Comparison of ENCODE assay signal across 1 cellular context in genomic region chr1:226827968-226828513, GRCh38.
TF ChIP-seq lines count a peak whose summit lies in the region.

No MANE protein-coding gene starts in this region.

TF ChIP-seq in K562, 482 proteins besides CTCF, POLR2A, EP300 and RAD21 (continued from another document and continues in another):
- TF ChIP-seq EHMT2 (IDR thresholded peaks at IDR 0.05), result peak; percentile 61; the same call in 1 of the 2 replicates
- TF ChIP-seq POU5F1 (IDR thresholded peaks at IDR 0.05; ENCODE audit: borderline replicate concordance, low read depth, low read length, partially characterized antibody), result no peak
- TF ChIP-seq ZNF740 (CRISPR knock-in tag; IDR thresholded peaks at IDR 0.05), result no peak
- 0 out of 4 replicates have a peak, but pooled peaks of 1 of the 2 experiments have one; percentile 61 for TF ChIP-seq ZNF740 (tag; IDR thresholded peaks at IDR 0.05)
- peak; percentile 36; the same call in 1 of the 2 replicates for TF ChIP-seq VEZF1 (CRISPR knock-in tag; IDR thresholded peaks at IDR 0.05)
- no peak for TF ChIP-seq THRA (IDR thresholded peaks at IDR 0.05)
- TF ChIP-seq ARID2 (IDR thresholded peaks at IDR 0.05), result peak; percentile 93
- TF ChIP-seq ATF4 (CRISPR knock-in tag; IDR thresholded peaks at IDR 0.05), result no peak
- TF ChIP-seq ZBTB7A (IDR thresholded peaks at IDR 0.05; ENCODE audit: borderline replicate concordance, control insufficient read depth, low read depth, low read length), result peak; percentile 85; the same call in 1 of the 2 replicates
- TF ChIP-seq NONO (IDR thresholded peaks at IDR 0.05; ENCODE audit: low read depth in 2 of 2, low read length in 1 of 2), result no peak
- no peak for TF ChIP-seq THRB (CRISPR knock-in tag; conservative IDR thresholded peaks at IDR 0.05)
- peak; percentile 29 for TF ChIP-seq E2F8 (IDR thresholded peaks at IDR 0.05; ENCODE audit: low read depth, partially characterized antibody)
- TF ChIP-seq STAG1 (CRISPR knock-in tag; IDR thresholded peaks at IDR 0.05; ENCODE audit: borderline replicate concordance), result peak; percentile 75; the same call in 1 of the 2 replicates
- peak; percentile 64 for TF ChIP-seq HINFP (tag; conservative IDR thresholded peaks at IDR 0.05; ENCODE audit: low read depth)
- peak; percentile 83 for TF ChIP-seq MEF2A (IDR thresholded peaks at IDR 0.05; ENCODE audit: control insufficient read depth, low read depth, low read length)
- peak; percentile 37; the same call in 1 of the 2 replicates for TF ChIP-seq ZNF175 (CRISPR knock-in tag; IDR thresholded peaks at IDR 0.05; ENCODE audit: low read depth)
- peak; percentile 57 for TF ChIP-seq ZFX (CRISPR knock-in tag; IDR thresholded peaks at IDR 0.05)
- 0 out of 2 replicates have a peak, but pooled peaks have one; percentile 9 for TF ChIP-seq HCFC1 (IDR thresholded peaks at IDR 0.05; ENCODE audit: low read depth, low read length)
- no peak for TF ChIP-seq TEAD2 (tag; IDR thresholded peaks at IDR 0.05)
- peak; percentile 98 for TF ChIP-seq ETV1 (tag; conservative IDR thresholded peaks at IDR 0.05; ENCODE audit: low read depth)
- peak; percentile 22; the same call in 1 of the 2 replicates for TF ChIP-seq ATF7 (IDR thresholded peaks at IDR 0.05)
- TF ChIP-seq GABPA (tag; conservative IDR thresholded peaks at IDR 0.05; ENCODE audit: low read depth), result peak; percentile 66
- no peak for TF ChIP-seq RBFOX2 (IDR thresholded peaks at IDR 0.05; ENCODE audit: low read depth, low read length)
- TF ChIP-seq CC2D1A (IDR thresholded peaks at IDR 0.05), result peak; percentile 94
- TF ChIP-seq BHLHE40 (IDR thresholded peaks at IDR 0.05; ENCODE audit: low read length), result peak; percentile 34; the same call in 1 of the 2 replicates
- peak in 1 of 2 experiments; percentile 58; a peak in 1 of 4 replicates for TF ChIP-seq UBTF (IDR thresholded peaks at IDR 0.05; ENCODE audit: borderline replicate concordance in 1 of 2, low read depth in 2 of 2, low read length in 2 of 2)
- TF ChIP-seq CBX8 (IDR thresholded peaks at IDR 0.05; ENCODE audit: borderline replicate concordance, extremely low read depth, low read depth, low read length, poor library complexity, severe bottlenecking), result no peak
- TF ChIP-seq KDM4B (IDR thresholded peaks at IDR 0.05; ENCODE audit: borderline replicate concordance in 2 of 2, low read depth in 1 of 2), result 0 out of 4 replicates have a peak, but pooled peaks of 1 of the 2 experiments have one; percentile 46
- TF ChIP-seq MCM5 (IDR thresholded peaks at IDR 0.05; ENCODE audit: low read depth), result no peak
- TF ChIP-seq E2F1 (CRISPR knock-in tag; IDR thresholded peaks at IDR 0.05), result no peak
- TF ChIP-seq BMI1 (IDR thresholded peaks at IDR 0.05; ENCODE audit: low read length), result no peak
- TF ChIP-seq ELF2 (CRISPR knock-in tag; IDR thresholded peaks at IDR 0.05), result no peak
- TF ChIP-seq KLF6 (CRISPR knock-in tag; IDR thresholded peaks at IDR 0.05; ENCODE audit: borderline replicate concordance), result 0 out of 2 replicates have a peak, but pooled peaks have one; percentile 15
- TF ChIP-seq ZNF511 (CRISPR knock-in tag; IDR thresholded peaks at IDR 0.05), result 0 out of 2 replicates have a peak, but pooled peaks have one; percentile 38
